In the genomic region with DNA sequence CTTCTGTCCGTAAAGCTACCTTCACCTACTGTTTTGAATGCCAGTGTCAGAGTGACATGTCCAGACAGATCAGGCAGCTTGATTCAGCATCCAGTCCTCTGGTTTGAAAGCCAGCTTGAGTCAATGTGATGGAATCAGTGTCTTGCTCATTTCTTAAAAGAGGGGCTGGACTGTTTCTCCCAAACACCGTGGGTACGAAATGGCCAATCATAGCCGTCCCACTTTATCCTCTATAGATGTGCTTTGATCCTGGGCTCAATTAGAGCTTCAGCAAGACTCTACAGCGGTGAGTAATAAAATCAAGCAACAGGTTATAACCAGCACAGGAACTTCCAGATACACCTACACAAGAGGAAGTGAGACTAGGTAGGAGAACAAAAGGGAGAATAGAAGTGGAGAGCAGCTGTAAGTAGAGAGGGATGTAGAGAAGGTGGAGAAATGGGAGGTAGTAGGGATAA, we compare ENCODE assay signal across 16 cellular contexts. TPM values are rescaled to one million over a fixed set of nuclear protein-coding genes. Genes with fewer than 3 reads are reported as not detected.
DNase-seq lines count a peak whose midpoint lies in the region; ATAC-seq and TF ChIP-seq lines count a peak whose summit lies in the region.
"Had no signal": no experiment of that assay in that cellular context is flagged by ENCODE, and none has a peak within 500 bp of the region (broad histone marks: within the 10 kb centered on the region; RNA-seq: fewer than 3 reads in every experiment).

No MANE protein-coding gene starts in this region.

- H3K9ac ChIP-seq in H9 (ENCODE audit: extremely low read depth, insufficient read length, low read length) = no peak overlapping the region
- H3K9ac ChIP-seq in smooth muscle cell (ENCODE audit: low read depth) = no peak overlapping the region

- no peak overlapping the region for H2BK15ac ChIP-seq in H9 (ENCODE audit: low read depth, low read length)

- peaks cover 0 to 5% of the 10 kb centered on the region in 2 experiments; a peak in 2 of 4 replicates for H3K4me1 Mint-ChIP-seq in H9
- no peaks in the 10 kb centered on the region for H3K4me1 Mint-ChIP-seq in CD4-positive, alpha-beta T cell (ENCODE audit: low read depth)

- H3T11ph ChIP-seq in H9 (ENCODE audit: low read length) = no peak overlapping the region

- H2BK120ac ChIP-seq in H9 (ENCODE audit: low read depth, low read length, poor library complexity, severe bottlenecking) = no peak overlapping the region

- POLR2A ChIA-PET in CD4-positive, alpha-beta T cell (lab: Charles Lee) = no interaction called here

- no peak overlapping the region for H2BK20ac ChIP-seq in H9 (ENCODE audit: low read depth, low read length, poor library complexity, severe bottlenecking)

- no peaks in the 10 kb centered on the region for H3K27me3 ChIP-seq in H9 (ENCODE audit: insufficient read depth, low read length)
- H3K27me3 ChIP-seq in smooth muscle cell (ENCODE audit: low read depth) = no peaks in the 10 kb centered on the region
- no peaks in the 10 kb centered on the region for H3K27me3 ChIP-seq in lower lobe of right lung (ENCODE audit: low read depth)
- no peaks in the 10 kb centered on the region for H3K27me3 ChIP-seq in CD4-positive, alpha-beta T cell (ENCODE audit: control insufficient read depth, insufficient read depth, low read length)

- H3K36me3 Mint-ChIP-seq in H9 (ENCODE audit: insufficient read depth in 1 of 3, low read depth in 3 of 3) = no peaks in the 10 kb centered on the region
- H3K36me3 Mint-ChIP-seq in CD4-positive, alpha-beta T cell (ENCODE audit: low read depth) = no peaks in the 10 kb centered on the region

- H3K56ac ChIP-seq in H9 (ENCODE audit: insufficient read length, low read depth, low read length) = no peak overlapping the region

- H3K4me1 ChIP-seq in H9 (ENCODE audit: insufficient read depth, low read length) = no peaks in the 10 kb centered on the region
- H3K4me1 ChIP-seq in smooth muscle cell (ENCODE audit: low read depth) = no peaks in the 10 kb centered on the region
- no peaks in the 10 kb centered on the region for H3K4me1 ChIP-seq in lower lobe of right lung

- no peaks in the 10 kb centered on the region for H3K27me3 Mint-ChIP-seq in H9 (ENCODE audit: low read depth)
- peaks cover 15% of the 10 kb centered on the region for H3K27me3 Mint-ChIP-seq in CD4-positive, alpha-beta T cell

- H3K18ac ChIP-seq in H9 (ENCODE audit: insufficient read length, low read depth, low read length) = no peak overlapping the region

- H4K91ac ChIP-seq in H9 (ENCODE audit: insufficient read length, low read depth, low read length) = no peak overlapping the region

- H3K27ac Mint-ChIP-seq in H9 = peak overlapping the region in 1 of 3 experiments; percentile 4; a peak in 2 of 7 replicates
- no peak overlapping the region for H3K27ac Mint-ChIP-seq in CD4-positive, alpha-beta T cell
- H3K27ac Mint-ChIP-seq: activated T-cell treated with anti-CD3 and anti-CD28 coated beads, Interleukin-2, amount 50 U/mL, for 24 hours; T-helper 2 cell treated with Interferon-gamma antibody and Interleukin-4, amounts not matched to agents 5 μg/mL and 100 μg/mL, for 36 hours had no signal

- TF ChIP-seq CTCF in H9 (conservative IDR thresholded peaks at IDR 0.05) (no peak), smooth muscle cell (IDR thresholded peaks at IDR 0.05; ENCODE audit: borderline replicate concordance, insufficient read depth, poor library complexity, severe bottlenecking) (no peak), lower lobe of right lung (IDR thresholded peaks at IDR 0.05) (no peak)
- TF ChIP-seq CTCF in CD4-positive, alpha-beta T cell (IDR thresholded peaks at IDR 0.05) = no peak

- no peak overlapping the region for H3K27ac ChIP-seq in H9 (ENCODE audit: insufficient read length, low read depth, low read length)
- H3K27ac ChIP-seq in smooth muscle cell (ENCODE audit: low read depth) = peak overlapping the region; percentile 65
- H3K27ac ChIP-seq in lower lobe of right lung = no peak overlapping the region
- no peak overlapping the region for H3K27ac ChIP-seq in CD4-positive, alpha-beta T cell (ENCODE audit: low read depth, low read length)

- H2AFZ ChIP-seq in H9 (ENCODE audit: low read length) = peak overlapping the region; percentile 87
- H2AFZ ChIP-seq in smooth muscle cell (ENCODE audit: low read depth) = peak overlapping the region; percentile 59

- no peak overlapping the region for H3K4me3 ChIP-seq in smooth muscle cell
- no peak overlapping the region for H3K4me3 ChIP-seq in lower lobe of right lung

- DNase-seq in H9 = no peak
- DNase-seq in smooth muscle cell (lab: John Stamatoyannopoulos, UW; ENCODE audit: unreplicated experiment) = no peak
- DNase-seq in lower lobe of right lung = no peak
- DNase-seq in NCI-H446 treated with DMSO at 0.1 percent for 48 hours (lab: John Stamatoyannopoulos, UW) = no peak
- no peak for DNase-seq in CD4-positive, alpha-beta T cell
- DNase-seq: activated T-cell treated with anti-CD3 and anti-CD28 coated beads, Interleukin-2, amount 50 U/mL, for 24 hours; central memory CD4-positive, alpha-beta T cell; DMS 273 treated with DMSO at 0.1 percent for 48 hours; HCEC 1CT; NCI-H774 had no signal

- no peaks in the 10 kb centered on the region for H3K79me1 ChIP-seq in H9 (ENCODE audit: insufficient read depth, low read depth, low read length, poor library complexity, severe bottlenecking)

- no CpG with 5 or more reads among the region's 5 CpGs for WGBS in H9 (ENCODE audit: extremely low coverage, insufficient read length, low lambda C conversion rate)
- WGBS in smooth muscle cell (ENCODE audit: low lambda C conversion rate) = 81% methylated on average over 5 of the region's 5 CpGs

- no peaks in the 10 kb centered on the region for H4K20me1 ChIP-seq in H9 (ENCODE audit: control insufficient read depth, insufficient read depth, insufficient read length)
- H4K20me1 ChIP-seq in smooth muscle cell (ENCODE audit: low read depth) = no peaks in the 10 kb centered on the region

- no peak overlapping the region for H2BK12ac ChIP-seq in H9 (ENCODE audit: insufficient read length, low read depth, low read length)

- H2AK5ac ChIP-seq in H9 (ENCODE audit: insufficient read length, low read length) = no peak overlapping the region

- H3K9me3 Mint-ChIP-seq in H9 = no peaks in the 10 kb centered on the region; a peak in 1 of 5 replicates
- H3K9me3 Mint-ChIP-seq in CD4-positive, alpha-beta T cell = no peaks in the 10 kb centered on the region
- H3K9me3 Mint-ChIP-seq: activated T-cell treated with anti-CD3 and anti-CD28 coated beads, Interleukin-2, amount 50 U/mL, for 24 hours; T-helper 2 cell treated with Interferon-gamma antibody and Interleukin-4, amounts not matched to agents 5 μg/mL and 100 μg/mL, for 36 hours had no signal

- H3K23me2 ChIP-seq in H9 (ENCODE audit: insufficient read length, low read depth, low read length, poor library complexity, severe bottlenecking) = no peaks in the 10 kb centered on the region

- H4K5ac ChIP-seq in H9 (ENCODE audit: insufficient read length, low read depth, low read length) = no peak overlapping the region

- H3K4me3 Mint-ChIP-seq in H9 = no peak overlapping the region
- H3K4me3 Mint-ChIP-seq in CD4-positive, alpha-beta T cell = no peak overlapping the region
- H3K4me3 Mint-ChIP-seq: activated T-cell treated with anti-CD3 and anti-CD28 coated beads, Interleukin-2, amount 50 U/mL, for 24 hours; T-helper 2 cell treated with Interferon-gamma antibody and Interleukin-4, amounts not matched to agents 5 μg/mL and 100 μg/mL, for 36 hours had no signal

- H3F3A ChIP-seq in smooth muscle cell (ENCODE audit: low read depth) = no peaks in the 10 kb centered on the region

- H3K4me2 ChIP-seq in H9 (ENCODE audit: insufficient read depth, insufficient read length, low read length) (no peak overlapping the region), smooth muscle cell (no peak overlapping the region)

- H3K14ac ChIP-seq in H9 (ENCODE audit: insufficient read depth, low read length) = no peak overlapping the region

- H4K8ac ChIP-seq in H9 (replicated peaks; ENCODE audit: insufficient read length, low read depth, low read length) = no peak overlapping the region

- ATAC-seq in GM19025 (IDR thresholded peaks at IDR 0.05; ENCODE audit: low read depth, unreplicated experiment) (peak; percentile 61), HG03432 (IDR thresholded peaks at IDR 0.05; ENCODE audit: unreplicated experiment) (peak; percentile 95), lower lobe of right lung (no peak)
- no peak for ATAC-seq in CD4-positive, alpha-beta T cell (ENCODE audit: poor library complexity)

- CTCF ChIA-PET in CD4-positive, alpha-beta T cell (lab: Charles Lee) = no interaction called here

- no peaks in the 10 kb centered on the region for H3K79me2 ChIP-seq in H9 (ENCODE audit: insufficient read depth, low read length)
- H3K79me2 ChIP-seq in smooth muscle cell (ENCODE audit: low read depth) = no peaks in the 10 kb centered on the region

- no peak overlapping the region for H2BK5ac ChIP-seq in H9 (ENCODE audit: insufficient read length, low read length)

- H3K23ac ChIP-seq in H9 (ENCODE audit: insufficient read length, low read depth, low read length) = no peak overlapping the region

- H3K36me3 ChIP-seq in smooth muscle cell (ENCODE audit: low read depth) (no peaks in the 10 kb centered on the region), lower lobe of right lung (no peaks in the 10 kb centered on the region)

- H3K9me3 ChIP-seq in H9 (ENCODE audit: control insufficient read depth, low read depth, low read length) (no peaks in the 10 kb centered on the region), smooth muscle cell (replicated peaks; ENCODE audit: low read depth) (no peaks in the 10 kb centered on the region), lower lobe of right lung (no peaks in the 10 kb centered on the region)
- H3K9me3 ChIP-seq in CD4-positive, alpha-beta T cell (ENCODE audit: control insufficient read depth, low read length) = no peaks in the 10 kb centered on the region

- intact Hi-C loops in lower lobe of right lung (cut with DNase I) = no loop called here
- intact Hi-C loops in CD4-positive, alpha-beta T cell (cut with DNase I, micrococcal nuclease) = no loop called here

- H3K4ac ChIP-seq in H9 (ENCODE audit: low read depth, low read length) = no peak overlapping the region

RNA-seq across cellular contexts. Expression of a gene that starts 17.0 kb away (rescaled TPM):
- total RNA-seq in H9 (2021) = not detected in 2 replicates
- total RNA-seq in smooth muscle cell = not detected in 2 replicates
- polyA plus RNA-seq in smooth muscle cell = 0.05 TPM in 1 of 2 replicates, not detected in the other
- not detected for total RNA-seq in lower lobe of right lung
- total RNA-seq in CD4-positive, alpha-beta T cell = not detected
- total RNA-seq: fibroblast of villous mesenchyme, lung microvascular endothelial cell, M059J had no signal

RNA-seq across cellular contexts. Expression of a gene that starts 51.5 kb away (rescaled TPM):
- total RNA-seq in H9 (2021) (not detected in 2 replicates), smooth muscle cell (not detected in 2 replicates), lower lobe of right lung (not detected)
- not detected in 2 replicates for polyA plus RNA-seq in smooth muscle cell
- total RNA-seq in CD4-positive, alpha-beta T cell = not detected
- total RNA-seq: fibroblast of villous mesenchyme, lung microvascular endothelial cell, M059J had no signal

RNA-seq across cellular contexts. Expression of a gene that starts 55.5 kb away (rescaled TPM):
- not detected in 2 replicates for total RNA-seq in H9 (2021)
- not detected in 2 replicates for total RNA-seq in smooth muscle cell
- polyA plus RNA-seq in smooth muscle cell = not detected in 2 replicates
- total RNA-seq in lower lobe of right lung = not detected
- not detected for total RNA-seq in CD4-positive, alpha-beta T cell
- total RNA-seq: fibroblast of villous mesenchyme, lung microvascular endothelial cell, M059J had no signal

Comparison
In these comparisons a context has a peak if more than half of its experiments do, and no peak if none do; other contexts are left out.
1. ATAC-seq: peak in GM19025 (single experiment) and HG03432 (single experiment); none in lower lobe of right lung (0 of 2) and CD4-positive, alpha-beta T cell (single experiment).